Comparison of ENCODE assay signal across 18 cellular contexts in genomic region chr6:75691012-75691411, GRCh38. TPM values are rescaled to one million over a fixed set of nuclear protein-coding genes. Genes with fewer than 3 reads are reported as not detected.
DNase-seq lines count a peak whose midpoint lies in the region; TF ChIP-seq lines count a peak whose summit lies in the region.
"Had no signal": no experiment of that assay in that cellular context is flagged by ENCODE, and none has a peak within 500 bp of the region (broad histone marks: within the 10 kb centered on the region; RNA-seq: fewer than 3 reads in every experiment).

No MANE protein-coding gene starts in this region.

- no peak overlapping the region for H3K4ac ChIP-seq in mesendoderm (ENCODE audit: low read depth, low read length)

- H3K79me1 ChIP-seq in mesendoderm (ENCODE audit: low read length) = no peaks in the 10 kb centered on the region

- intact Hi-C loops in left ventricle myocardium inferior (cut with micrococcal nuclease) = no loop called here

- H3K23ac ChIP-seq in mesendoderm (ENCODE audit: low read length) = no peak overlapping the region

- H3K27me3 ChIP-seq in GM23248 (replicated peaks; ENCODE audit: insufficient read depth) = no peaks in the 10 kb centered on the region
- H3K27me3 ChIP-seq in mesendoderm (ENCODE audit: insufficient read depth, low read length, poor library complexity) = no peaks in the 10 kb centered on the region
- H3K27me3 ChIP-seq in left ventricle myocardium inferior (ENCODE audit: low read depth) = no peaks in the 10 kb centered on the region
- H3K27me3 ChIP-seq: ovary had no signal

- no peaks in the 10 kb centered on the region for H4K20me1 ChIP-seq in GM23248 (ENCODE audit: insufficient read depth)

- H3K4me1 ChIP-seq in GM23248 (ENCODE audit: insufficient read depth) (no peaks in the 10 kb centered on the region), mesendoderm (ENCODE audit: control insufficient read depth, low read depth, low read length) (no peaks in the 10 kb centered on the region), left ventricle myocardium inferior (no peaks in the 10 kb centered on the region)

- WGBS in GM23248 (ENCODE audit: low coverage in 1 of 2, low lambda C conversion rate in 2 of 2, missing lambda C conversion rate in 2 of 2), 2 experiments = 93 to 94% methylated on average over 6 of the region's 6 CpGs
- no CpG with 5 or more reads among the region's 6 CpGs for WGBS in mesendoderm (ENCODE audit: extremely low coverage, insufficient coverage, low lambda C conversion rate)

- no peak overlapping the region for H3K56ac ChIP-seq in mesendoderm (ENCODE audit: low read length)

- no peak overlapping the region for H3K18ac ChIP-seq in mesendoderm (ENCODE audit: low read length)

- no peak overlapping the region for H2BK15ac ChIP-seq in mesendoderm (replicated peaks; ENCODE audit: low read depth)

- DNase-seq in GM23248 = peak; percentile 38
- DNase-seq in MV-4-11 (lab: John Stamatoyannopoulos, UW) = peak; percentile 5
- peak; percentile 24 to 60 for DNase-seq in cardiac fibroblast (ENCODE audit: low read depth in 2 of 2)
- DNase-seq in mesendoderm = peak; percentile 8
- no peak for DNase-seq in stimulated activated CD4-positive, alpha-beta T cell treated with anti-CD3 and anti-CD28 coated beads, Interleukin-1b, Interleukin-23, amount 100 ng/mL, for 48 hours
- DNase-seq in left ventricle myocardium inferior = no peak
- no peak for DNase-seq in ureter (ENCODE audit: low spot score)
- DNase-seq: activated CD4-positive, alpha-beta T cell treated with anti-CD3 and anti-CD28 coated beads, Interleukin-2, amount 50 U/mL, for 48 hours; activated gamma-delta T cell treated with Interleukin-2 at 50 U/mL for 16 hours; amygdala; CD4-positive, alpha-beta memory T cell; DMS153; glutamatergic neuron; left colon; midbrain; NCI-H446; ovary had no signal

- no peaks in the 10 kb centered on the region for H3K9me3 ChIP-seq in GM23248 (ENCODE audit: low read depth)
- no peaks in the 10 kb centered on the region for H3K9me3 ChIP-seq in left ventricle myocardium inferior (replicated peaks)
- H3K9me3 ChIP-seq: ovary, thoracic aorta had no signal

- H3K27ac ChIP-seq in GM23248 (no peak overlapping the region), mesendoderm (ENCODE audit: low read depth, low read length) (no peak overlapping the region), left ventricle myocardium inferior (replicated peaks) (no peak overlapping the region)
- H3K27ac ChIP-seq: ovary, thoracic aorta had no signal

- in situ Hi-C loops in GM23248 (cut with MboI) = no loop called here

- no peak for TF ChIP-seq CTCF in cardiac fibroblast (IDR thresholded peaks at IDR 0.05; ENCODE audit: low read depth, low read length)
- TF ChIP-seq CTCF in left ventricle myocardium inferior (IDR thresholded peaks at IDR 0.05; ENCODE audit: borderline replicate concordance) = no peak

- H3K9ac ChIP-seq in GM23248 = no peak overlapping the region
- H3K9ac ChIP-seq in mesendoderm (ENCODE audit: low read length) = no peak overlapping the region

- H3K9me2 ChIP-seq in GM23248 (ENCODE audit: insufficient read depth) = no peaks in the 10 kb centered on the region

- H2AK5ac ChIP-seq in mesendoderm (ENCODE audit: low read length) = no peak overlapping the region

- H3K79me2 ChIP-seq in GM23248 (ENCODE audit: insufficient read depth) (peaks cover 14% of the 10 kb centered on the region), mesendoderm (ENCODE audit: control insufficient read depth, insufficient read depth, low read length) (no peaks in the 10 kb centered on the region)

- no peaks in the 10 kb centered on the region for H3F3A ChIP-seq in GM23248 (ENCODE audit: insufficient read depth)

- no peak overlapping the region for H3K4me3 ChIP-seq in GM23248
- H3K4me3 ChIP-seq in cardiac fibroblast (replicated peaks in 1 of 2; ENCODE audit: low read depth in 2 of 2, low read length in 2 of 2) = no peak overlapping the region
- H3K4me3 ChIP-seq in mesendoderm (ENCODE audit: low read length) = no peak overlapping the region
- no peak overlapping the region for H3K4me3 ChIP-seq in left ventricle myocardium inferior
- H3K4me3 ChIP-seq: ovary, thoracic aorta had no signal

- no peak overlapping the region for H4K5ac ChIP-seq in mesendoderm (ENCODE audit: low read length)

- H4K8ac ChIP-seq in mesendoderm (ENCODE audit: low read depth, low read length) = no peak overlapping the region

- H3K4me2 ChIP-seq in GM23248 (ENCODE audit: unreplicated experiment) (no peak overlapping the region), mesendoderm (ENCODE audit: low read length) (no peak overlapping the region)

- H3K36me3 ChIP-seq in GM23248 (ENCODE audit: low read depth) (peaks cover 37% of the 10 kb centered on the region), mesendoderm (ENCODE audit: control insufficient read depth, insufficient read depth, low read length) (no peaks in the 10 kb centered on the region), left ventricle myocardium inferior (peaks cover 71% of the 10 kb centered on the region)
- H3K36me3 ChIP-seq: ovary had no signal

- no peak overlapping the region for H2BK5ac ChIP-seq in mesendoderm (ENCODE audit: low read length)

- no peak overlapping the region for H2BK120ac ChIP-seq in mesendoderm (ENCODE audit: low read depth, low read length)

- H2AFZ ChIP-seq in GM23248 = no peak overlapping the region

RNA-seq across cellular contexts. Expression of gene MYO6, which starts 58.0 kb away (rescaled TPM):
- 10.0 and 10.9 TPM in 2 replicates for total RNA-seq in GM23248 (2014; rRNA removed; shearing (Covaris generic))
- 24.2 and 25.8 TPM in 2 replicates for polyA plus RNA-seq in GM23248 (2016; fragmentation: Nextera tagmentation; extraction: Ambion mirVana)
- 9.7 TPM for polyA plus RNA-seq in mesendoderm (2013, experiment 1 of 2)
- 9.7 TPM for polyA plus RNA-seq in mesendoderm (2013, experiment 2 of 2)
- 5.0 TPM for total RNA-seq in left ventricle myocardium inferior
- total RNA-seq in ureter = 81.1 TPM

Comparison
In these comparisons a context has a peak if more than half of its experiments do, and no peak if none do; other contexts are left out.
1. DNase-seq: peak in GM23248 (single experiment), MV-4-11 (single experiment), cardiac fibroblast (2 of 2) and mesendoderm (single experiment); none in stimulated activated CD4-positive, alpha-beta T cell treated with anti-CD3 and anti-CD28 coated beads, Interleukin-1b, Interleukin-23, amount 100 ng/mL, for 48 hours (single experiment), left ventricle myocardium inferior (single experiment) and ureter (single experiment).